Comparison of ENCODE assay signal across 1 cellular context in genomic region chr20:50391444-50392137, GRCh38.
A peak's percentile ranks its signal among the peaks of the same experiment; 100 is the strongest.
TF ChIP-seq lines count a peak whose summit lies in the region.

No MANE protein-coding gene starts in this region.

TF ChIP-seq in HepG2, 621 proteins besides CTCF, POLR2A, EP300 and RAD21 (continued from another document and continues in another):
- TF ChIP-seq ZNF687 (CRISPR knock-in tag; IDR thresholded peaks at IDR 0.05) (peak; percentile 53), AGO2 (optimal IDR thresholded peaks at IDR 0.05; ENCODE audit: low read depth, low read length) (no peak), ZFP37 (CRISPR knock-in tag; IDR thresholded peaks at IDR 0.05; ENCODE audit: borderline replicate concordance) (no peak), ZNF407 (CRISPR knock-in tag; IDR thresholded peaks at IDR 0.05; ENCODE audit: not compliant biosample characterization) (no peak), RBM22 (optimal IDR thresholded peaks at IDR 0.05; ENCODE audit: low read length) (no peak), MIER3 (CRISPR knock-in tag; IDR thresholded peaks at IDR 0.05; ENCODE audit: borderline replicate concordance) (no peak), CCDC6 (CRISPR knock-in tag; IDR thresholded peaks at IDR 0.05) (no peak), MAZ (IDR thresholded peaks at IDR 0.05; ENCODE audit: borderline replicate concordance, low read depth, low read length) (no peak), MAZ (CRISPR knock-in tag; IDR thresholded peaks at IDR 0.05; ENCODE audit: low read depth) (no peak), REXO4 (CRISPR knock-in tag; IDR thresholded peaks at IDR 0.05; ENCODE audit: borderline replicate concordance) (no peak), SRY (CRISPR knock-in tag; IDR thresholded peaks at IDR 0.05) (no peak), ZNF703 (CRISPR knock-in tag; IDR thresholded peaks at IDR 0.05; ENCODE audit: borderline replicate concordance) (no peak), RELA (CRISPR knock-in tag; IDR thresholded peaks at IDR 0.05) (no peak), ZNF274 (CRISPR knock-in tag; IDR thresholded peaks at IDR 0.05) (no peak), ZNF367 (CRISPR knock-in tag; IDR thresholded peaks at IDR 0.05; ENCODE audit: borderline replicate concordance) (no peak), ZNF891 (CRISPR knock-in tag; IDR thresholded peaks at IDR 0.05) (peak; percentile 12; the same call in 1 of the 2 replicates), HMGXB3 (CRISPR knock-in tag; IDR thresholded peaks at IDR 0.05; ENCODE audit: borderline replicate concordance) (no peak), GMEB2 (CRISPR knock-in tag; IDR thresholded peaks at IDR 0.05; ENCODE audit: low read depth) (no peak), HNRNPH1 (optimal IDR thresholded peaks at IDR 0.05; ENCODE audit: low read depth, low read length) (no peak), ZNF354B (CRISPR knock-in tag; IDR thresholded peaks at IDR 0.05) (0 out of 2 replicates have a peak, but pooled peaks have one; percentile 44), TGIF2 (CRISPR knock-in tag; IDR thresholded peaks at IDR 0.05) (peak; percentile 0; the same call in 1 of the 2 replicates), KAT8 (CRISPR knock-in tag; IDR thresholded peaks at IDR 0.05) (no peak), ZNF430 (CRISPR knock-in tag; IDR thresholded peaks at IDR 0.05) (no peak), SP1 (IDR thresholded peaks at IDR 0.05) (no peak), SP1 (CRISPR knock-in tag; IDR thresholded peaks at IDR 0.05) (no peak), NRL (CRISPR knock-in tag; IDR thresholded peaks at IDR 0.05; ENCODE audit: borderline replicate concordance) (peak; percentile 26; the same call in 1 of the 2 replicates), HNF4A (CRISPR knock-in tag; IDR thresholded peaks at IDR 0.05) (no peak), IRX3 (CRISPR knock-in tag; IDR thresholded peaks at IDR 0.05; ENCODE audit: borderline replicate concordance, low read depth) (0 out of 2 replicates have a peak, but pooled peaks have one; percentile 46), PCBP2 (optimal IDR thresholded peaks at IDR 0.05; ENCODE audit: low read depth, low read length, poor library complexity, severe bottlenecking) (no peak), ZNF652 (CRISPR knock-in tag; IDR thresholded peaks at IDR 0.05; ENCODE audit: borderline replicate concordance, low read depth) (no peak), ZNF256 (CRISPR knock-in tag; conservative IDR thresholded peaks at IDR 0.05) (no peak), HNF1B (CRISPR knock-in tag; IDR thresholded peaks at IDR 0.05) (no peak), SMAD9 (CRISPR knock-in tag; IDR thresholded peaks at IDR 0.05) (no peak), ZNF546 (CRISPR knock-in tag; conservative IDR thresholded peaks at IDR 0.05) (0 out of 2 replicates have a peak, but pooled peaks have one; percentile 28), SALL1 (CRISPR knock-in tag; IDR thresholded peaks at IDR 0.05) (peak; percentile 41; the same call in 1 of the 2 replicates), KLF13 (CRISPR knock-in tag; IDR thresholded peaks at IDR 0.05) (no peak), NFE2L1 (CRISPR knock-in tag; IDR thresholded peaks at IDR 0.05; ENCODE audit: borderline replicate concordance) (no peak), CC2D1A (CRISPR knock-in tag; IDR thresholded peaks at IDR 0.05) (no peak), ZBTB10 (CRISPR knock-in tag; IDR thresholded peaks at IDR 0.05; ENCODE audit: borderline replicate concordance) (no peak), ZNF335 (CRISPR knock-in tag; IDR thresholded peaks at IDR 0.05) (no peak), ZNF230 (CRISPR knock-in tag; IDR thresholded peaks at IDR 0.05) (0 out of 2 replicates have a peak, but pooled peaks have one; percentile 2)
